Comparison of ENCODE assay signal across 26 cellular contexts in genomic region chr6:57147955-57148858, GRCh38. TPM values are rescaled to one million over a fixed set of nuclear protein-coding genes. Genes with fewer than 3 reads are reported as not detected.
DNase-seq lines count a peak whose midpoint lies in the region; ATAC-seq and TF ChIP-seq lines count a peak whose summit lies in the region.
"Had no signal": no experiment of that assay in that cellular context is flagged by ENCODE, and none has a peak within 500 bp of the region (broad histone marks: within the 10 kb centered on the region; RNA-seq: fewer than 3 reads in every experiment).

No MANE protein-coding gene starts in this region.

- TF ChIP-seq CTCF in KMS-11 (conservative IDR thresholded peaks at IDR 0.05; ENCODE audit: low read depth, low read length), result 0 out of 2 replicates have a peak, but pooled peaks have one; percentile 7
- TF ChIP-seq CTCF in mesothelial cell of epicardium (IDR thresholded peaks at IDR 0.05; ENCODE audit: unreplicated experiment), result no peak
- TF ChIP-seq CTCF in coronary artery (IDR thresholded peaks at IDR 0.05), result no peak

- H3K27ac ChIP-seq in KMS-11 (peak overlapping the region; percentile 89), coronary artery (no peak overlapping the region)
- H3K27ac ChIP-seq: BLaER1 treated with 17β-estradiol and CSF1 and Interleukin-3, amounts not matched to agents 10 nM and 100 nM; GM23248; spleen; thoracic aorta had no signal

- H3K4me1 ChIP-seq in KMS-11 (ENCODE audit: low read depth, poor library complexity, severe bottlenecking), result peaks cover 56% of the 10 kb centered on the region
- H3K4me1 ChIP-seq: BLaER1 treated with 17β-estradiol and CSF1 and Interleukin-3, amounts not matched to agents 10 nM and 100 nM; spleen had no signal

- peaks cover 32% of the 10 kb centered on the region for H3K4me1 Mint-ChIP-seq in activated T-cell treated with anti-CD3 and anti-CD28 coated beads, Interleukin-2, amount 50 U/mL, for 24 hours (ENCODE audit: low read depth)
- H3K4me1 Mint-ChIP-seq in activated T-cell treated with anti-CD3 and anti-CD28 coated beads, Interleukin-2, amount 50 U/mL, for 72 hours (ENCODE audit: low read depth), result peaks cover 40% of the 10 kb centered on the region
- H3K4me1 Mint-ChIP-seq in mesothelial cell of epicardium, result peaks cover 10% of the 10 kb centered on the region
- H3K4me1 Mint-ChIP-seq: brain, memory B cell, naive B cell had no signal

- H3K27ac Mint-ChIP-seq in activated T-cell treated with anti-CD3 and anti-CD28 coated beads, Interleukin-2, amount 50 U/mL, for 24 hours, result peak overlapping the region; percentile 94
- H3K27ac Mint-ChIP-seq in activated T-cell treated with anti-CD3 and anti-CD28 coated beads, Interleukin-2, amount 50 U/mL, for 72 hours, result peak overlapping the region; percentile 93
- H3K27ac Mint-ChIP-seq in mesothelial cell of epicardium, result peak overlapping the region; percentile 45
- H3K27ac Mint-ChIP-seq: brain, memory B cell, naive B cell had no signal

- H3K36me3 Mint-ChIP-seq in activated T-cell treated with anti-CD3 and anti-CD28 coated beads, Interleukin-2, amount 50 U/mL, for 24 hours (ENCODE audit: low read depth), result peaks cover 83% of the 10 kb centered on the region
- H3K36me3 Mint-ChIP-seq in activated T-cell treated with anti-CD3 and anti-CD28 coated beads, Interleukin-2, amount 50 U/mL, for 72 hours (ENCODE audit: insufficient read depth in 2 of 2), result peaks cover 10 to 31% of the 10 kb centered on the region in 2 donors
- peaks cover 66% of the 10 kb centered on the region for H3K36me3 Mint-ChIP-seq in mesothelial cell of epicardium

- H3K36me3 ChIP-seq in KMS-11 (ENCODE audit: insufficient read depth), result no peaks in the 10 kb centered on the region; the same call in none of the 2 replicates

- H3K27me3 ChIP-seq in KMS-11 (ENCODE audit: insufficient read depth, low read depth), result no peaks in the 10 kb centered on the region
- H3K27me3 ChIP-seq: BLaER1 treated with 17β-estradiol and CSF1 and Interleukin-3, amounts not matched to agents 10 nM and 100 nM; spleen had no signal

- H3K27me3 Mint-ChIP-seq in activated T-cell treated with anti-CD3 and anti-CD28 coated beads, Interleukin-2, amount 50 U/mL, for 24 hours, result no peaks in the 10 kb centered on the region
- no peaks in the 10 kb centered on the region for H3K27me3 Mint-ChIP-seq in activated T-cell treated with anti-CD3 and anti-CD28 coated beads, Interleukin-2, amount 50 U/mL, for 72 hours (ENCODE audit: low read depth)
- no peaks in the 10 kb centered on the region for H3K27me3 Mint-ChIP-seq in mesothelial cell of epicardium (ENCODE audit: low read depth)
- H3K27me3 Mint-ChIP-seq: brain, memory B cell, naive B cell had no signal

- H3K4me3 ChIP-seq in KMS-11 (IDR thresholded peaks at IDR 0.05; ENCODE audit: insufficient read depth, low read depth, low read length), result no peak overlapping the region
- no peak overlapping the region for H3K4me3 ChIP-seq in coronary artery
- H3K4me3 ChIP-seq: BLaER1 treated with 17β-estradiol and CSF1 and Interleukin-3, amounts not matched to agents 10 nM and 100 nM; GM23248; spleen; thoracic aorta had no signal

- H3K9me3 Mint-ChIP-seq in activated T-cell treated with anti-CD3 and anti-CD28 coated beads, Interleukin-2, amount 50 U/mL, for 24 hours, result no peaks in the 10 kb centered on the region
- H3K9me3 Mint-ChIP-seq in activated T-cell treated with anti-CD3 and anti-CD28 coated beads, Interleukin-2, amount 50 U/mL, for 72 hours, result no peaks in the 10 kb centered on the region
- H3K9me3 Mint-ChIP-seq in mesothelial cell of epicardium, result no peaks in the 10 kb centered on the region
- H3K9me3 Mint-ChIP-seq: brain, memory B cell had no signal

- peak overlapping the region; percentile 20 for H3K4me3 Mint-ChIP-seq in activated T-cell treated with anti-CD3 and anti-CD28 coated beads, Interleukin-2, amount 50 U/mL, for 24 hours
- H3K4me3 Mint-ChIP-seq in activated T-cell treated with anti-CD3 and anti-CD28 coated beads, Interleukin-2, amount 50 U/mL, for 72 hours, result peak overlapping the region; percentile 70 to 89
- no peak overlapping the region for H3K4me3 Mint-ChIP-seq in mesothelial cell of epicardium
- H3K4me3 Mint-ChIP-seq: brain, memory B cell, naive B cell had no signal

- H3K9ac ChIP-seq in KMS-11, result peak overlapping the region; percentile 32; the same call in 1 of the 2 replicates
- H3K9ac ChIP-seq: BLaER1 treated with 17β-estradiol and CSF1 and Interleukin-3, amounts not matched to agents 10 nM and 100 nM; GM23248 had no signal

- ATAC-seq in activated T-cell treated with anti-CD3 and anti-CD28 coated beads, Interleukin-2, amount 50 U/mL, for 72 hours (replicated peaks in 1 of 2), result peak; percentile 81
- ATAC-seq in HG03565 (IDR thresholded peaks at IDR 0.05; ENCODE audit: unreplicated experiment), result no peak

- H3K4me2 ChIP-seq in KMS-11, result peak overlapping the region; percentile 90
- H3K4me2 ChIP-seq: BLaER1 treated with 17β-estradiol and CSF1 and Interleukin-3, amounts not matched to agents 10 nM and 100 nM had no signal

- no peak for DNase-seq in activated T-cell treated with anti-CD3 and anti-CD28 coated beads, Interleukin-2, amount 50 U/mL, for 24 hours
- DNase-seq in activated T-cell treated with anti-CD3 and anti-CD28 coated beads, Interleukin-2, amount 50 U/mL, for 1 hour, result no peak
- peak; percentile 10 to 21 for DNase-seq in activated T-cell treated with anti-CD3 and anti-CD28 coated beads, Interleukin-2, amount 50 U/mL, for 72 hours
- no peak for DNase-seq in mesothelial cell of epicardium (ENCODE audit: low spot score in 2 of 2, unreplicated experiment in 2 of 2)
- no peak for DNase-seq in coronary artery (ENCODE audit: low spot score)
- DNase-seq in amniotic stem cell (lab: John Stamatoyannopoulos, UW), result no peak
- DNase-seq: activated gamma-delta T cell treated with Interleukin-2 at 50 U/mL for 16 hours, DMS 273 treated with DMSO at 0.1 percent for 48 hours, GDM1, glutamatergic neuron, GM23248, KBM-7, MV-4-11, naive B cell, NCI-H187 treated with DMSO at 0.1 percent for 48 hours, NCI-H2227 treated with DMSO at 0.1 percent for 48 hours, NCI-H774, OCI-M1, Right ventricle myocardium superior, spleen had no signal

- no peak overlapping the region for H2AFZ ChIP-seq in KMS-11 (ENCODE audit: low read depth)
- H2AFZ ChIP-seq: GM23248 had no signal

- no peaks in the 10 kb centered on the region for H3K79me2 ChIP-seq in KMS-11 (ENCODE audit: insufficient read depth, low read depth)

- no peaks in the 10 kb centered on the region for H4K20me1 ChIP-seq in KMS-11 (ENCODE audit: insufficient read depth)

RNA-seq across cellular contexts. Expression of gene BAG2, which starts 23.9 kb away (rescaled TPM):
- 1 to 10 TPM; 5.5 to 5.8 TPM for total RNA-seq in activated T-cell treated with anti-CD3 and anti-CD28 coated beads, Interleukin-2, amount 50 U/mL, for 72 hours
- total RNA-seq in mesothelial cell of epicardium, result 4.5 to 5.4 TPM (median 5.0 TPM) in 3 replicates

RNA-seq across cellular contexts. Expression of gene ZNF451, which starts 58.2 kb away (rescaled TPM):
- 10 to 100 TPM; 73.8 to 76.2 TPM for total RNA-seq in activated T-cell treated with anti-CD3 and anti-CD28 coated beads, Interleukin-2, amount 50 U/mL, for 72 hours
- 79.9 to 93.8 TPM (median 87.2 TPM) in 3 replicates for total RNA-seq in mesothelial cell of epicardium

Comparison
In these comparisons a context has a peak if more than half of its experiments do, and no peak if none do; other contexts are left out.
1. DNase-seq: peak in activated T-cell treated with anti-CD3 and anti-CD28 coated beads, Interleukin-2, amount 50 U/mL, for 72 hours (2 of 2); none in activated T-cell treated with anti-CD3 and anti-CD28 coated beads, Interleukin-2, amount 50 U/mL, for 24 hours (single experiment), activated T-cell treated with anti-CD3 and anti-CD28 coated beads, Interleukin-2, amount 50 U/mL, for 1 hour (single experiment), mesothelial cell of epicardium (0 of 2), coronary artery (single experiment) and amniotic stem cell (single experiment).
2. Peak in every context shown above with its lines, with median percentiles within 50 percentile points of each other: H3K27ac Mint-ChIP-seq.